In the genomic region with DNA sequence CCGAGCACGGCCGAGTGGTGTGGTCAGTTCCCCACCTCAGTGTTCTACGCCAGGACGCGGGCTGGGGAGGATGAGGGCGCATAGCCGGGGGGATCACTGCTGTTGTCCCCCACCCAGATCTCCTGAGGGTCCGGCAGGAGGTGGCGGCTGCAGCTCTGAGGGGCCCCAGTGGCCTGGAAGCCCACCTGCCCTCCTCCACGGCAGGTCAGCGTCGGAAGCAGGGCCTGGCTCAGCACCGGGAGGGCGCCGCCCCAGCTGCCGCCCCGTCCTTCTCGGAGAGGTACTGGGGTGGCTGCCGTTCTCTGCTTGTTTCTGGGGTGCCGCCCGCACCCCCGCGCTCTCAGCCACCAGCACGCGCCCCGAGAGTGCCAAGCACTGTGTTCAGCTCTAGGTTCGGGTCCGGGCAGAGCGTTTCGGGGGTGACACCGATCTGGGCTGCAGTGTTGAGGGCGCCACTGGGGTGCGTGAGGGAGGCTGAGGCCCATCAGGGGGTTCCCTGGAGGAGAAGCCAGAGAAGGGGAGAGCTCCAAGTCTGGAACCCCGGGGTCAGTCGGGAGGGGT, we compare ENCODE assay signal across 1 cellular context.
TF ChIP-seq lines count a peak whose summit lies in the region.

No MANE protein-coding gene starts in this region.

TF ChIP-seq in SK-N-SH, 30 proteins besides CTCF, POLR2A, EP300 and RAD21 (continued from another document):
- TF ChIP-seq, protein P1, sequence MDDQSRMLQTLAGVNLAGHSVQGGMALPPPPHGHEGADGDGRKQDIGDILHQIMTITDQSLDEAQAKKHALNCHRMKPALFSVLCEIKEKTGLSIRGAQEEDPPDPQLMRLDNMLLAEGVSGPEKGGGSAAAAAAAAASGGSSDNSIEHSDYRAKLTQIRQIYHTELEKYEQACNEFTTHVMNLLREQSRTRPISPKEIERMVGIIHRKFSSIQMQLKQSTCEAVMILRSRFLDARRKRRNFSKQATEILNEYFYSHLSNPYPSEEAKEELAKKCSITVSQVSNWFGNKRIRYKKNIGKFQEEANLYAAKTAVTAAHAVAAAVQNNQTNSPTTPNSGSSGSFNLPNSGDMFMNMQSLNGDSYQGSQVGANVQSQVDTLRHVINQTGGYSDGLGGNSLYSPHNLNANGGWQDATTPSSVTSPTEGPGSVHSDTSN (IDR thresholded peaks at IDR 0.05) = no peak
- TF ChIP-seq, protein P2, sequence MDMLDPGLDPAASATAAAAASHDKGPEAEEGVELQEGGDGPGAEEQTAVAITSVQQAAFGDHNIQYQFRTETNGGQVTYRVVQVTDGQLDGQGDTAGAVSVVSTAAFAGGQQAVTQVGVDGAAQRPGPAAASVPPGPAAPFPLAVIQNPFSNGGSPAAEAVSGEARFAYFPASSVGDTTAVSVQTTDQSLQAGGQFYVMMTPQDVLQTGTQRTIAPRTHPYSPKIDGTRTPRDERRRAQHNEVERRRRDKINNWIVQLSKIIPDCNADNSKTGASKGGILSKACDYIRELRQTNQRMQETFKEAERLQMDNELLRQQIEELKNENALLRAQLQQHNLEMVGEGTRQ (IDR thresholded peaks at IDR 0.05; ENCODE audit: borderline replicate concordance, low read depth, low read length) = no peak
- TF ChIP-seq JUND (IDR thresholded peaks at IDR 0.05) (no peak), EZH2phosphoT487 (IDR thresholded peaks at IDR 0.05; ENCODE audit: borderline replicate concordance, low read depth) (no peak), CHD2 (IDR thresholded peaks at IDR 0.05; ENCODE audit: low read length, partially characterized antibody) (no peak), TCF12 (IDR thresholded peaks at IDR 0.05) (no peak), NFIC (IDR thresholded peaks at IDR 0.05; ENCODE audit: borderline replicate concordance) (no peak), RFX5 (IDR thresholded peaks at IDR 0.05; ENCODE audit: low read length) (no peak), MEF2A (IDR thresholded peaks at IDR 0.05; ENCODE audit: borderline replicate concordance, low read depth) (no peak)
- TF ChIP-seq, protein P3, sequence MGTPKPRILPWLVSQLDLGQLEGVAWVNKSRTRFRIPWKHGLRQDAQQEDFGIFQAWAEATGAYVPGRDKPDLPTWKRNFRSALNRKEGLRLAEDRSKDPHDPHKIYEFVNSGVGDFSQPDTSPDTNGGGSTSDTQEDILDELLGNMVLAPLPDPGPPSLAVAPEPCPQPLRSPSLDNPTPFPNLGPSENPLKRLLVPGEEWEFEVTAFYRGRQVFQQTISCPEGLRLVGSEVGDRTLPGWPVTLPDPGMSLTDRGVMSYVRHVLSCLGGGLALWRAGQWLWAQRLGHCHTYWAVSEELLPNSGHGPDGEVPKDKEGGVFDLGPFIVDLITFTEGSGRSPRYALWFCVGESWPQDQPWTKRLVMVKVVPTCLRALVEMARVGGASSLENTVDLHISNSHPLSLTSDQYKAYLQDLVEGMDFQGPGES (IDR thresholded peaks at IDR 0.05; ENCODE audit: low read depth, low read length) = no peak
- TF ChIP-seq, protein P4, sequence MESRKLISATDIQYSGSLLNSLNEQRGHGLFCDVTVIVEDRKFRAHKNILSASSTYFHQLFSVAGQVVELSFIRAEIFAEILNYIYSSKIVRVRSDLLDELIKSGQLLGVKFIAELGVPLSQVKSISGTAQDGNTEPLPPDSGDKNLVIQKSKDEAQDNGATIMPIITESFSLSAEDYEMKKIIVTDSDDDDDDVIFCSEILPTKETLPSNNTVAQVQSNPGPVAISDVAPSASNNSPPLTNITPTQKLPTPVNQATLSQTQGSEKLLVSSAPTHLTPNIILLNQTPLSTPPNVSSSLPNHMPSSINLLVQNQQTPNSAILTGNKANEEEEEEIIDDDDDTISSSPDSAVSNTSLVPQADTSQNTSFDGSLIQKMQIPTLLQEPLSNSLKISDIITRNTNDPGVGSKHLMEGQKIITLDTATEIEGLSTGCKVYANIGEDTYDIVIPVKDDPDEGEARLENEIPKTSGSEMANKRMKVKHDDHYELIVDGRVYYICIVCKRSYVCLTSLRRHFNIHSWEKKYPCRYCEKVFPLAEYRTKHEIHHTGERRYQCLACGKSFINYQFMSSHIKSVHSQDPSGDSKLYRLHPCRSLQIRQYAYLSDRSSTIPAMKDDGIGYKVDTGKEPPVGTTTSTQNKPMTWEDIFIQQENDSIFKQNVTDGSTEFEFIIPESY (IDR thresholded peaks at IDR 0.05; ENCODE audit: borderline replicate concordance, low read depth) = no peak
